8 cellular contexts compared by ENCODE assay signal in genomic region chr1:3564921-3565831, GRCh38. TPM values are rescaled to one million over a fixed set of nuclear protein-coding genes. Genes with fewer than 3 reads are reported as not detected.
DNase-seq lines count a peak whose midpoint lies in the region; ATAC-seq, FAIRE-seq and TF ChIP-seq lines count a peak whose summit lies in the region.

No MANE protein-coding gene starts in this region.

- BruUV-seq in PC-3 (replicated peaks; lab: Mats Ljungman, UMichigan), result no TSS peak

- H3K4me3 Mint-ChIP-seq in activated CD8-positive, alpha-beta memory T cell treated with anti-CD3 and anti-CD28 coated beads, Interleukin-2, amount 10 ng/mL, durations not matched to agents 7 days and 5 days, result no peak overlapping the region
- H3K4me3 Mint-ChIP-seq in astrocyte (ENCODE audit: unreplicated experiment), result no peak overlapping the region

- intact Hi-C loops in PC-3 (cut with micrococcal nuclease), result loop anchor here (1.0 kb wide), 3 partner anchors 35 to 54 kb away; no protein-coding TSS in a partner anchor
- intact Hi-C loops in stomach (cut with DNase I; ENCODE audit: low total_unique reads), result loop anchor here (5.0 kb wide), 1 partner anchor 52 kb away; no protein-coding TSS in a partner anchor

- H3K27me3 Mint-ChIP-seq in activated CD8-positive, alpha-beta memory T cell treated with anti-CD3 and anti-CD28 coated beads, Interleukin-2, amount 10 ng/mL, durations not matched to agents 7 days and 5 days, result no peaks in the 10 kb centered on the region
- peaks cover 33% of the 10 kb centered on the region for H3K27me3 Mint-ChIP-seq in astrocyte (ENCODE audit: low read depth, unreplicated experiment)

- H3K4me1 ChIP-seq in PC-3 (ENCODE audit: insufficient read depth, low read length), result no peaks in the 10 kb centered on the region
- H3K4me1 ChIP-seq in astrocyte (ENCODE audit: insufficient read depth, low read length), result no peaks in the 10 kb centered on the region
- no peaks in the 10 kb centered on the region for H3K4me1 ChIP-seq in stomach

- H3K27ac Mint-ChIP-seq in activated CD8-positive, alpha-beta memory T cell treated with anti-CD3 and anti-CD28 coated beads, Interleukin-2, amount 10 ng/mL, durations not matched to agents 7 days and 5 days, result no peak overlapping the region
- no peak overlapping the region for H3K27ac Mint-ChIP-seq in astrocyte (ENCODE audit: unreplicated experiment)

- H3K9me3 ChIP-seq in PC-3 (ENCODE audit: low read length) (no peaks in the 10 kb centered on the region), astrocyte (ENCODE audit: insufficient read depth, low read depth, low read length) (no peaks in the 10 kb centered on the region), stomach (no peaks in the 10 kb centered on the region)

- H3K27ac ChIP-seq in PC-3 (ENCODE audit: low read length) (no peak overlapping the region), astrocyte (ENCODE audit: low read depth, low read length) (no peak overlapping the region), stomach (no peak overlapping the region)

- H2AFZ ChIP-seq in PC-3 (ENCODE audit: low read length) (no peak overlapping the region), astrocyte (ENCODE audit: low read depth, low read length) (no peak overlapping the region)

- H3K27me3 ChIP-seq in PC-3 (ENCODE audit: low read length) (no peaks in the 10 kb centered on the region), astrocyte (ENCODE audit: insufficient read depth, low read length) (peaks cover 10% of the 10 kb centered on the region), stomach (peaks cover 0 to 21% (median 0%) of the 10 kb centered on the region in 3 donors)

- DNase-seq in activated CD8-positive, alpha-beta memory T cell treated with anti-CD3 and anti-CD28 coated beads for 24 hours, result peak; percentile 81
- DNase-seq in activated CD8-positive, alpha-beta memory T cell treated with anti-CD3 and anti-CD28 coated beads, Interleukin-2, amount 10 ng/mL, durations not matched to agents 7 days and 5 days, result no peak
- DNase-seq in PC-3 (peak; percentile 44), astrocyte (ENCODE audit: low read depth) (no peak), kidney tubule cell (ENCODE audit: low spot score) (peak; percentile 22), stomach (peak; percentile 40), NCI-H510A treated with DMSO at 0.1 percent for 48 hours (lab: John Stamatoyannopoulos, UW) (no peak)

- ATAC-seq in activated CD8-positive, alpha-beta memory T cell treated with anti-CD3 and anti-CD28 coated beads, Interleukin-2, amount 10 ng/mL, durations not matched to agents 7 days and 5 days, result no peak
- ATAC-seq in PC-3 (peak; percentile 63), HG03045 (IDR thresholded peaks at IDR 0.05; ENCODE audit: unreplicated experiment) (no peak)

- no peaks in the 10 kb centered on the region for H3K36me3 Mint-ChIP-seq in activated CD8-positive, alpha-beta memory T cell treated with anti-CD3 and anti-CD28 coated beads, Interleukin-2, amount 10 ng/mL, durations not matched to agents 7 days and 5 days
- no peaks in the 10 kb centered on the region for H3K36me3 Mint-ChIP-seq in astrocyte (ENCODE audit: low read depth, unreplicated experiment)

- TF ChIP-seq POLR2A in stomach (IDR thresholded peaks at IDR 0.05), result no peak

- H3K9ac ChIP-seq in PC-3 (ENCODE audit: low read length) (no peak overlapping the region), astrocyte (ENCODE audit: low read length) (no peak overlapping the region)

- no peaks in the 10 kb centered on the region for H3K4me1 Mint-ChIP-seq in activated CD8-positive, alpha-beta memory T cell treated with anti-CD3 and anti-CD28 coated beads, Interleukin-2, amount 10 ng/mL, durations not matched to agents 7 days and 5 days
- no peaks in the 10 kb centered on the region for H3K4me1 Mint-ChIP-seq in astrocyte (ENCODE audit: low read depth, unreplicated experiment)

- H3K9me3 Mint-ChIP-seq in activated CD8-positive, alpha-beta memory T cell treated with anti-CD3 and anti-CD28 coated beads, Interleukin-2, amount 10 ng/mL, durations not matched to agents 7 days and 5 days (ENCODE audit: low read depth), result no peaks in the 10 kb centered on the region
- no peaks in the 10 kb centered on the region for H3K9me3 Mint-ChIP-seq in astrocyte (ENCODE audit: unreplicated experiment)

- no peaks in the 10 kb centered on the region for H3K36me3 ChIP-seq in PC-3 (ENCODE audit: low read depth, low read length)
- no peaks in the 10 kb centered on the region for H3K36me3 ChIP-seq in astrocyte (ENCODE audit: insufficient read depth, low read length)
- no peaks in the 10 kb centered on the region for H3K36me3 ChIP-seq in stomach

- no peak overlapping the region for H3K4me2 ChIP-seq in PC-3 (ENCODE audit: low read length)
- H3K4me2 ChIP-seq in astrocyte (ENCODE audit: low read length), result no peak overlapping the region

- no peak for TF ChIP-seq EP300 in stomach (IDR thresholded peaks at IDR 0.05)

- no peaks in the 10 kb centered on the region for H4K20me1 ChIP-seq in PC-3 (ENCODE audit: low read length)
- H4K20me1 ChIP-seq in astrocyte (ENCODE audit: insufficient read depth, low read length), result no peaks in the 10 kb centered on the region

- H3K9me2 ChIP-seq in PC-3 (replicated peaks; ENCODE audit: low read length), result no peaks in the 10 kb centered on the region

- no peaks in the 10 kb centered on the region for H3F3A ChIP-seq in PC-3 (ENCODE audit: low read length, unreplicated experiment)

- FAIRE-seq in astrocyte (lab: Jason Lieb, UNC), result no peak

- POLR2A ChIA-PET in PC-3 (lab: Charles Lee; ENCODE audit: unreplicated experiment), result no interaction called here

- H3K79me2 ChIP-seq in PC-3 (ENCODE audit: low read length), result no peaks in the 10 kb centered on the region
- no peaks in the 10 kb centered on the region for H3K79me2 ChIP-seq in astrocyte (ENCODE audit: insufficient read depth, low read length)

- TF ChIP-seq CTCF in PC-3 (conservative IDR thresholded peaks at IDR 0.05; ENCODE audit: low read depth, low read length) (peak; percentile 100), astrocyte (IDR thresholded peaks at IDR 0.05; ENCODE audit: insufficient read depth, low read depth, low read length) (peak; percentile 68), stomach (IDR thresholded peaks at IDR 0.05) (peak in 5 of 7 experiments; percentile 72 to 87 (median 85))

- WGBS in stomach, 5 donors, result 61 to 69% (median 65%) methylated on average over 21 to 29 of the region's 29 CpGs

- H3K4me3 ChIP-seq in PC-3 (ENCODE audit: low read length) (no peak overlapping the region), astrocyte (ENCODE audit: insufficient read depth, low read depth, low read length) (no peak overlapping the region), stomach (no peak overlapping the region)

- CTCF ChIA-PET in activated CD8-positive, alpha-beta memory T cell treated with anti-CD3 and anti-CD28 coated beads, Interleukin-2, amount 10 ng/mL, durations not matched to agents 7 days and 5 days (lab: Charles Lee), result interaction anchor here (0.6 to 7.1 kb wide), 7 partner anchors 11 to 83 kb away, joined by 3 to 66 read pairs (median 3); partner anchors contain the start of gene TPRG1L
- CTCF ChIA-PET in PC-3 (lab: Charles Lee), result interaction anchor here (0.5 to 1.4 kb wide), 4 partner anchors 22 to 74 kb away, joined by 3 to 8 read pairs (median 4); no protein-coding TSS in a partner anchor

RNA-seq across cellular contexts. Expression of gene MEGF6, which starts 46.1 kb away (rescaled TPM):
- total RNA-seq in activated CD8-positive, alpha-beta memory T cell treated with anti-CD3 and anti-CD28 coated beads, Interleukin-2, amount 10 ng/mL, durations not matched to agents 7 days and 5 days, result 10 to 100 TPM in 1 of 2 experiments, 1 to 10 TPM in 1; 2.1 to 11.2 TPM
- total RNA-seq in PC-3 (2014; rRNA removed) (32.5 and 40.1 TPM in 2 replicates), astrocyte (10.9 and 14.8 TPM in 2 replicates), stomach (10 to 100 TPM; 14.3 to 57.2 (median 41.1) TPM)
- 10 to 100 TPM in 2 of 3 donors, 1 to 10 TPM in 1; 2.6 to 18.6 (median 11.3) TPM for polyA plus RNA-seq in stomach

RNA-seq across cellular contexts. Expression of gene TPRG1L, which starts 59.6 kb away (rescaled TPM):
- 10 to 100 TPM in 1 of 2 experiments, 1 to 10 TPM in 1; 8.6 to 13.2 TPM for total RNA-seq in activated CD8-positive, alpha-beta memory T cell treated with anti-CD3 and anti-CD28 coated beads, Interleukin-2, amount 10 ng/mL, durations not matched to agents 7 days and 5 days
- 32.0 and 44.5 TPM in 2 replicates for total RNA-seq in PC-3 (2014; rRNA removed)
- 33.7 and 36.0 TPM in 2 replicates for total RNA-seq in astrocyte
- 10 to 100 TPM; 21.6 to 43.3 (median 30.3) TPM for total RNA-seq in stomach
- polyA plus RNA-seq in stomach, result 10 to 100 TPM; 29.7 to 60.0 (median 33.7) TPM

Comparison
In these comparisons a context has a peak if more than half of its experiments do, and no peak if none do; other contexts are left out.
1. DNase-seq: peak in activated CD8-positive, alpha-beta memory T cell treated with anti-CD3 and anti-CD28 coated beads for 24 hours (single experiment), PC-3 (single experiment), kidney tubule cell (single experiment) and stomach (single experiment); none in activated CD8-positive, alpha-beta memory T cell treated with anti-CD3 and anti-CD28 coated beads, Interleukin-2, amount 10 ng/mL, durations not matched to agents 7 days and 5 days (single experiment), astrocyte (single experiment) and NCI-H510A treated with DMSO at 0.1 percent for 48 hours (single experiment).
2. Peak in every context shown above with its lines, with median percentiles within 50 percentile points of each other: CTCF ChIP-seq.